8 cellular contexts compared by ENCODE assay signal in the genomic region with DNA sequence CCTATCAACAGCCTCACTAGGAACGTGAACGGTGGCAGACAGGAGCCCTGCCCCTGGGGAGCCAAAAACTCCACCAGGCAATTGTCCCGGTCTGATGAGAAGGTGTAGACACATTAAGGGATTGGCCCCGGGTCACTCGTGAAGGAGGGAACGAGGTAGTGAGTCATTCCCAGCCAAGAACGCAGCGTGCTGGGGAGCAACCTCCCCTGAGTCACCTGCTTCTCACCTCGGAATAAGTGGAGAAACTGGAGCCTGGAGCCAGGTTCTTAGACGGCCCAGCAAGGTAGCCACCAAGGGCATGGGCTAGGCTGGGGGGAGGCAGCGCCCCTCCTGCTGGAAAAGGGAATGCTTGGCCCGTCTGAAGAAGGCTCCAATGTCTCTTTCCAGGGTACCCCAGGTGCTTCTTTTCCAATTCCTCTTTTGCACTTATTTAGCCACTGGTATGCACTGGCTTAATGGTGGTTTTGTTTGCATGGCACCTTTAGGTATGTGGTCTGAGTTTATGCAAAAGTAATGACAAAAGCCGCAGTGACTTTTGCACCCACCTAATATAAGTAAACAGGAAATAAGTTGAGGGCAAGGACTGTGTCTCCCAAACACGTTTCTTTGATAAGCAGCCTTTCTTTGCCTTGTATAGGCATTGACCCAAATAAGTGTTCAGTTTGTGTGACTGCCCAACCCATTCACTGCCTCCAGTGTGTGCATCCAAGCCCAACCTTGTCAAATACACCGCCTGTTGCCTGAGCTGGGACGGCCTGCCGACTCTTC. TPM values are rescaled to one million over a fixed set of nuclear protein-coding genes. Genes with fewer than 3 reads are reported as not detected.
A peak's percentile ranks its signal among the peaks of the same experiment; 100 is the strongest.
DNase-seq lines count a peak whose midpoint lies in the region; ATAC-seq lines count a peak whose summit lies in the region.

No MANE protein-coding gene starts in this region.

- peak; percentile 81 for DNase-seq in Caki2 (ENCODE audit: low read depth)
- DNase-seq in activated CD4-positive, alpha-beta T cell treated with anti-CD3 and anti-CD28 coated beads for 4 hours = peak; percentile 34 to 38
- peak; percentile 88 for DNase-seq in epithelial cell of prostate (ENCODE audit: low read depth, low spot score)
- no peak for DNase-seq in retina
- no peak for DNase-seq in NOMO-1 treated with dmso at 0.1 percent for 144 hours (lab: John Stamatoyannopoulos, UW; ENCODE audit: unreplicated experiment)

- H3K9me3 ChIP-seq in neuron (ENCODE audit: low read length) = no peaks in the 10 kb centered on the region

- no peaks in the 10 kb centered on the region for H3K27me3 ChIP-seq in neuron (ENCODE audit: insufficient read depth, low read length)

- in situ Hi-C loops in Caki2 (cut with HindIII; ENCODE audit: low pct_unique_long_range_greater_than_20kb, low sequenced_read_pairs) = no loop called here

- H3K4me1 ChIP-seq in neuron (ENCODE audit: insufficient read depth, low read length) = peaks cover 19% of the 10 kb centered on the region

- H3K27ac ChIP-seq in epithelial cell of prostate = peak overlapping the region; percentile 95

- no peaks in the 10 kb centered on the region for H3K36me3 ChIP-seq in neuron (ENCODE audit: insufficient read depth, low read length)

- ATAC-seq in GM19438 (IDR thresholded peaks at IDR 0.05; ENCODE audit: low read depth, unreplicated experiment) (peak; percentile 38), HG03469 (IDR thresholded peaks at IDR 0.05; ENCODE audit: unreplicated experiment) (peak; percentile 63)

- H3K4me3 ChIP-seq in neuron (ENCODE audit: low read length) = peak overlapping the region; percentile 71

- peak overlapping the region; percentile 100 for H2AFZ ChIP-seq in neuron (ENCODE audit: low read depth, low read length)

RNA-seq across cellular contexts. Expression of gene HELZ, which starts 1.8 kb away (rescaled TPM):
- 21.5 and 22.8 TPM in 2 replicates for total RNA-seq in Caki2 (2014; rRNA removed; shearing (Covaris generic); ENCODE audit: low replicate concordance)

Comparison
In these comparisons a context has a peak if more than half of its experiments do, and no peak if none do; other contexts are left out.
1. DNase-seq: peak in Caki2 (single experiment), activated CD4-positive, alpha-beta T cell treated with anti-CD3 and anti-CD28 coated beads for 4 hours (2 of 2) and epithelial cell of prostate (single experiment); none in retina (single experiment) and NOMO-1 treated with dmso at 0.1 percent for 144 hours (single experiment).